12 cellular contexts compared by ENCODE assay signal in genomic region chr10:124998624-124999291, GRCh38. TPM values are rescaled to one million over a fixed set of nuclear protein-coding genes. Genes with fewer than 3 reads are reported as not detected.
DNase-seq lines count a peak whose midpoint lies in the region; ATAC-seq and TF ChIP-seq lines count a peak whose summit lies in the region.
"Had no signal": no experiment of that assay in that cellular context is flagged by ENCODE, and none has a peak within 500 bp of the region (broad histone marks: within the 10 kb centered on the region; RNA-seq: fewer than 3 reads in every experiment).

No MANE protein-coding gene starts in this region.

- DNase-seq in GM23248, result no peak
- DNase-seq in adrenal gland, result peak in 6 of 7 donors; percentile 13 to 57 (median 26)
- DNase-seq: effector CD8-positive, alpha-beta T cell; NCI-H1417 treated with DMSO at 0.1 percent for 48 hours; NCI-H524 treated with DMSO at 0.1 percent for 48 hours had no signal

- H3K4me2 ChIP-seq in GM23248 (ENCODE audit: unreplicated experiment), result no peak overlapping the region

- ATAC-seq in HG02610 (IDR thresholded peaks at IDR 0.05; ENCODE audit: unreplicated experiment) (no peak), HG02852 (IDR thresholded peaks at IDR 0.05; ENCODE audit: unreplicated experiment) (no peak), HG02973 (IDR thresholded peaks at IDR 0.05; ENCODE audit: unreplicated experiment) (no peak)

- H3K79me2 ChIP-seq in GM23248 (ENCODE audit: insufficient read depth), result peaks cover 36% of the 10 kb centered on the region

- intact Hi-C loops in adrenal gland (cut with DNase I), result loop anchor here in 1 of 2 donors (10.0 kb wide), 1 partner anchor 56 kb away; no protein-coding TSS in a partner anchor

- no peak for TF ChIP-seq CTCF in adrenal gland (IDR thresholded peaks at IDR 0.05)

- no peaks in the 10 kb centered on the region for H3K27me3 ChIP-seq in GM23248 (replicated peaks; ENCODE audit: insufficient read depth)
- H3K27me3 ChIP-seq in adrenal gland, result no peaks in the 10 kb centered on the region
- no peaks in the 10 kb centered on the region for H3K27me3 ChIP-seq in layer of hippocampus (ENCODE audit: control insufficient read depth, insufficient read depth, low read length)
- no peaks in the 10 kb centered on the region for H3K27me3 ChIP-seq in stomach smooth muscle (ENCODE audit: control insufficient read depth in 1 of 2, insufficient read depth in 2 of 2, low read length in 2 of 2)
- H3K27me3 ChIP-seq: Peyer's patch had no signal

- TF ChIP-seq POLR2A in adrenal gland (IDR thresholded peaks at IDR 0.05), result no peak

- no peaks in the 10 kb centered on the region for H3K9me2 ChIP-seq in GM23248 (ENCODE audit: insufficient read depth)

- H3K4me1 ChIP-seq in GM23248 (ENCODE audit: insufficient read depth) (peaks cover 8% of the 10 kb centered on the region), adrenal gland (replicated peaks in 1 of 2) (peaks cover 42 to 53% of the 10 kb centered on the region in 2 donors), stomach smooth muscle (ENCODE audit: control insufficient read depth, insufficient read depth, low read length) (peaks cover 49% of the 10 kb centered on the region)

- in situ Hi-C loops in GM23248 (cut with MboI), result no loop called here

- H3K9me3 ChIP-seq in GM23248 (ENCODE audit: low read depth) (no peaks in the 10 kb centered on the region), adrenal gland (replicated peaks in 1 of 3) (no peaks in the 10 kb centered on the region), stomach smooth muscle (ENCODE audit: control insufficient read depth in 2 of 2, low read length in 2 of 2) (no peaks in the 10 kb centered on the region)
- H3K9me3 ChIP-seq: Peyer's patch had no signal

- H4K20me1 ChIP-seq in GM23248 (ENCODE audit: insufficient read depth), result no peaks in the 10 kb centered on the region

- 85 to 88% methylated on average over 16 of the region's 16 CpGs for WGBS in GM23248 (ENCODE audit: low coverage in 1 of 2, low lambda C conversion rate in 2 of 2, missing lambda C conversion rate in 2 of 2), 2 experiments
- 70 to 84% (median 76%) methylated on average over 8 to 16 of the region's 16 CpGs for WGBS in adrenal gland, 4 donors

- H3K9ac ChIP-seq in GM23248 (peak overlapping the region; percentile 47), stomach smooth muscle (ENCODE audit: low read length in 2 of 2) (peak overlapping the region in 1 of 2 donors; percentile 25)

- H3K36me3 ChIP-seq in GM23248 (ENCODE audit: low read depth) (peaks cover 13% of the 10 kb centered on the region; the same call in 1 of the 2 replicates), adrenal gland (replicated peaks in 1 of 2) (peaks cover 0 to 60% of the 10 kb centered on the region in 2 donors), stomach smooth muscle (ENCODE audit: control insufficient read depth in 2 of 2, insufficient read depth in 2 of 2, low read length in 2 of 2) (peaks cover 51 to 57% of the 10 kb centered on the region in 2 donors)

- peaks cover 10% of the 10 kb centered on the region for H3F3A ChIP-seq in GM23248 (ENCODE audit: insufficient read depth)

- H3K4me3 ChIP-seq in GM23248 (no peak overlapping the region), adrenal gland (no peak overlapping the region), stomach smooth muscle (ENCODE audit: low read length in 2 of 2) (no peak overlapping the region)
- H3K4me3 ChIP-seq: lung, Peyer's patch had no signal

- no peak overlapping the region for H2AFZ ChIP-seq in GM23248

- H3K27ac ChIP-seq in GM23248 (peak overlapping the region; percentile 71), adrenal gland (peak overlapping the region in 4 of 5 donors; percentile 70 to 92 (median 82)), layer of hippocampus (ENCODE audit: low read depth, low read length) (peak overlapping the region; percentile 81), stomach smooth muscle (ENCODE audit: low read length) (peak overlapping the region; percentile 2)

RNA-seq across cellular contexts. Expression of gene ZRANB1, which starts 56.8 kb away (rescaled TPM):
- total RNA-seq in GM23248 (2014; rRNA removed; shearing (Covaris generic)), result 21.9 and 36.5 TPM in 2 replicates
- polyA plus RNA-seq in GM23248 (2016; fragmentation: Nextera tagmentation; extraction: Ambion mirVana) (6.0 and 6.6 TPM in 2 replicates), adrenal gland (10 to 100 TPM; 20.2 to 30.4 (median 23.6) TPM)
- 10 to 100 TPM; 23.0 to 64.7 (median 41.9) TPM for total RNA-seq in adrenal gland

Comparison
In these comparisons a context has a peak if more than half of its experiments do, and no peak if none do; other contexts are left out.
1. H3K27ac ChIP-seq: peak in every context shown above with its lines; median percentile 82 in adrenal gland; 81 in layer of hippocampus; 71 in GM23248; 2 in stomach smooth muscle.